Comparison of ENCODE assay signal across 8 cellular contexts in genomic region chrX:18674788-18675735, GRCh38. TPM values are rescaled to one million over a fixed set of nuclear protein-coding genes. Genes with fewer than 3 reads are reported as not detected.
DNase-seq lines count a peak whose midpoint lies in the region; ATAC-seq lines count a peak whose summit lies in the region.

No MANE protein-coding gene starts in this region.

- in situ Hi-C loops in KBM-7 (cut with MboI; ENCODE audit: low pct_unique_long_range_greater_than_20kb, low sequenced_read_pairs): no loop called here

- ATAC-seq in GM21737 (IDR thresholded peaks at IDR 0.05; ENCODE audit: unreplicated experiment): peak; percentile 72

- H3K4me1 ChIP-seq in SJCRH30: no peaks in the 10 kb centered on the region

- H3K9me3 ChIP-seq in SJCRH30 (replicated peaks): no peaks in the 10 kb centered on the region

- H3K27ac ChIP-seq in SJCRH30: peak overlapping the region; percentile 72

- peak; percentile 91 for DNase-seq in ELF-1 (ENCODE audit: low read depth, low spot score)
- DNase-seq in KBM-7: peak; percentile 89
- peak; percentile 75 to 89 for DNase-seq in SJCRH30
- DNase-seq in activated naive CD4-positive, alpha-beta T cell treated with Interleukin-2 at 50 U/mL for 16 hours: peak; percentile 75
- peak; percentile 81 for DNase-seq in germinal center (ENCODE audit: low spot score)
- peak; percentile 0 to 84 (median 54) for DNase-seq in nucleus accumbens (lab: John Stamatoyannopoulos, UW)
- peak; percentile 92 for DNase-seq in superior temporal gyrus (ENCODE audit: extremely low spot score)

- no peaks in the 10 kb centered on the region for H3K27me3 ChIP-seq in SJCRH30

- H3K4me3 ChIP-seq in SJCRH30: peak overlapping the region; percentile 81

- H3K36me3 ChIP-seq in SJCRH30: no peaks in the 10 kb centered on the region

RNA-seq across cellular contexts. Expression of gene RS1, which starts 3.2 kb away (rescaled TPM):
- total RNA-seq in SJCRH30 (2014; rRNA removed; shearing (Covaris generic)): not detected in 2 replicates

RNA-seq across cellular contexts. Expression of gene PPEF1, which starts 32.4 kb away (rescaled TPM):
- total RNA-seq in SJCRH30 (2014; rRNA removed; shearing (Covaris generic)): 0.51 TPM in 1 of 2 replicates, not detected in the other

Comparison
In these comparisons a context has a peak if more than half of its experiments do, and no peak if none do; other contexts are left out.
1. Peak in every context shown above with its lines: DNase-seq, ATAC-seq, H3K4me3 ChIP-seq and H3K27ac ChIP-seq.